8 cellular contexts compared by ENCODE assay signal in genomic region chr3:32947466-32948238, GRCh38. TPM values are rescaled to one million over a fixed set of nuclear protein-coding genes. Genes with fewer than 3 reads are reported as not detected.
DNase-seq lines count a peak whose midpoint lies in the region; ATAC-seq and TF ChIP-seq lines count a peak whose summit lies in the region.

No MANE protein-coding gene starts in this region.

- no peaks in the 10 kb centered on the region for H3K9me3 ChIP-seq in HCT116 (ENCODE audit: control insufficient read depth in 1 of 2, insufficient read depth in 1 of 2, low read depth in 1 of 2, low read length in 2 of 2)
- H3K9me3 ChIP-seq in sigmoid colon, result no peaks in the 10 kb centered on the region

- DNase-seq in GM10248 (ENCODE audit: extremely low spot score) (peak; percentile 64), HCT116 (ENCODE audit: low read depth, low spot score) (peak; percentile 88), NAMALWA (ENCODE audit: low spot score) (peak; percentile 91), SKM-1 treated with dmso at 0.1 percent for 144 hours (lab: John Stamatoyannopoulos, UW; ENCODE audit: unreplicated experiment) (peak; percentile 60), left ventricle myocardium superior (peak; percentile 83), sigmoid colon (peak; percentile 77), amniotic stem cell (lab: John Stamatoyannopoulos, UW) (no peak)
- DNase-seq in activated naive CD4-positive, alpha-beta T cell treated with anti-CD3 and anti-CD28 coated beads, Interleukin-2, amount 50 U/mL, for 72 hours (ENCODE audit: low spot score in 2 of 2), result peak; percentile 83 to 97

- POLR2A ChIA-PET in GM10248 (lab: Yijun Ruan, JAX), result no interaction called here
- POLR2A ChIA-PET in HCT116 (lab: Charles Lee), result no interaction called here

- TF ChIP-seq POLR2A in HCT116 (IDR thresholded peaks at IDR 0.05; ENCODE audit: borderline replicate concordance, extremely low read depth, insufficient read depth, insufficient read length) (no peak), sigmoid colon (IDR thresholded peaks at IDR 0.05) (no peak)

- no peaks in the 10 kb centered on the region for H3K79me2 ChIP-seq in HCT116 (ENCODE audit: insufficient read depth, low read length)

- BruUV-seq in HCT116 (replicated peaks; lab: Mats Ljungman, UMichigan), result no TSS peak

- no peaks in the 10 kb centered on the region for H3K9me3 Mint-ChIP-seq in activated naive CD4-positive, alpha-beta T cell treated with anti-CD3 and anti-CD28 coated beads, Interleukin-2, amount 50 U/mL, for 72 hours

- intact Hi-C loops in HCT116 (cut with micrococcal nuclease), result loop anchor here (1.0 to 2.0 kb wide), 4 partner anchors 127 to 839 kb away; no protein-coding TSS in a partner anchor
- intact Hi-C loops in left ventricle myocardium superior (cut with micrococcal nuclease), result no loop called here
- intact Hi-C loops in sigmoid colon (cut with DNase I), result loop anchor here (10.0 kb wide), 1 partner anchor 427 kb away; no protein-coding TSS in a partner anchor

- no peaks in the 10 kb centered on the region for H3K36me3 ChIP-seq in HCT116 (ENCODE audit: control insufficient read depth in 1 of 2, insufficient read depth in 2 of 2, low read length in 2 of 2)
- H3K36me3 ChIP-seq in sigmoid colon, result no peaks in the 10 kb centered on the region

- peak; percentile 96 for TF ChIP-seq RAD21 in HCT116 (IDR thresholded peaks at IDR 0.05; ENCODE audit: low read depth)

- TF ChIP-seq EP300 in sigmoid colon (IDR thresholded peaks at IDR 0.05), result no peak

- 35 to 41% methylated on average over 9 of the region's 9 CpGs for whole genome bisulfite sequencing in sigmoid colon, 2 donors

- H3K36me3 Mint-ChIP-seq in activated naive CD4-positive, alpha-beta T cell treated with anti-CD3 and anti-CD28 coated beads, Interleukin-2, amount 50 U/mL, for 72 hours, result peaks cover 6% of the 10 kb centered on the region in 2 donors

- no peaks in the 10 kb centered on the region for H3K9me2 ChIP-seq in HCT116 (ENCODE audit: insufficient read depth)

- H3K9ac ChIP-seq in HCT116 (ENCODE audit: low read length), result no peak overlapping the region

- H4K20me1 ChIP-seq in HCT116 (ENCODE audit: insufficient read depth), result no peaks in the 10 kb centered on the region

- CTCF ChIA-PET in GM10248 (lab: Yijun Ruan, JAX), result interaction anchor here (0.8 to 5.4 kb wide), 43 partner anchors 10 to 839 kb away, joined by 3 to 137 read pairs (median 4); no protein-coding TSS in a partner anchor
- CTCF ChIA-PET in HCT116 (lab: Charles Lee), result interaction anchor here (0.7 to 4.1 kb wide), 10 partner anchors 13 to 842 kb away, joined by 3 to 26 read pairs (median 4); no protein-coding TSS in a partner anchor

- H3K4me1 ChIP-seq in HCT116 (ENCODE audit: control insufficient read depth in 1 of 2, insufficient read depth in 2 of 2, low read length in 2 of 2) (peaks cover 0 to 14% of the 10 kb centered on the region in 2 experiments; a peak in 2 of 4 replicates), sigmoid colon (no peaks in the 10 kb centered on the region)

- ATAC-seq in HCT116 (peak; percentile 97), left ventricle myocardium superior (peak; percentile 90)
- peak; percentile 71 to 78 for ATAC-seq in activated naive CD4-positive, alpha-beta T cell treated with anti-CD3 and anti-CD28 coated beads, Interleukin-2, amount 50 U/mL, for 72 hours

- H3K27me3 ChIP-seq in HCT116 (ENCODE audit: insufficient read depth, low read length) (no peaks in the 10 kb centered on the region), sigmoid colon (no peaks in the 10 kb centered on the region)

- H3K4me3 ChIP-seq in HCT116 (replicated peaks in 1 of 2; ENCODE audit: low read depth in 1 of 2, low read length in 2 of 2), result no peak overlapping the region
- no peak overlapping the region for H3K4me3 ChIP-seq in sigmoid colon

- peak overlapping the region; percentile 15 for H3K4me2 ChIP-seq in HCT116 (ENCODE audit: low read length)

- no peak overlapping the region for H3K27ac ChIP-seq in HCT116 (ENCODE audit: low read depth, low read length)
- no peak overlapping the region for H3K27ac ChIP-seq in sigmoid colon

- no peak overlapping the region for H3K27ac Mint-ChIP-seq in activated naive CD4-positive, alpha-beta T cell treated with anti-CD3 and anti-CD28 coated beads, Interleukin-2, amount 50 U/mL, for 72 hours

- H2AFZ ChIP-seq in HCT116 (ENCODE audit: low read depth, low read length, poor library complexity, severe bottlenecking), result peak overlapping the region; percentile 84

- TF ChIP-seq CTCF in GM10248 (IDR thresholded peaks at IDR 0.05; ENCODE audit: control extremely low read depth, extremely low read depth, low read depth, missing control alignments), result peak; percentile 73
- peak; percentile 79 to 88 (median 83) for TF ChIP-seq CTCF in HCT116 (IDR thresholded peaks at IDR 0.05 in 2 of 3, conservative IDR thresholded peaks at IDR 0.05 in 1 of 3; ENCODE audit: borderline replicate concordance in 1 of 3, insufficient read depth in 1 of 3, low read depth in 2 of 3, low read length in 2 of 3)
- peak; percentile 9 to 55 (median 46) for TF ChIP-seq CTCF in sigmoid colon (IDR thresholded peaks at IDR 0.05)

- RAD21 ChIA-PET in HCT116 (lab: Charles Lee; ENCODE audit: low non-redundant PET in 1 of 2, low total read pairs in 2 of 2, uncharacterized antibody in 2 of 2, unreplicated experiment in 2 of 2), result interaction anchor here (0.6 to 1.1 kb wide), 4 partner anchors 126 to 839 kb away, joined by 3 to 4 read pairs (median 3); no protein-coding TSS in a partner anchor

TF ChIP-seq in HCT116, 20 proteins besides CTCF, POLR2A, EP300 and RAD21:
- peak; percentile 72 for TF ChIP-seq MAX (IDR thresholded peaks at IDR 0.05)
- no peak for TF ChIP-seq TCF7L2 (IDR thresholded peaks at IDR 0.05; ENCODE audit: borderline replicate concordance, extremely low read depth, insufficient read depth, insufficient read length)
- peak; percentile 26 for TF ChIP-seq YY1 (IDR thresholded peaks at IDR 0.05; ENCODE audit: extremely low read depth, insufficient replicate concordance, low read depth, low read length)
- TF ChIP-seq CBX3 (IDR thresholded peaks at IDR 0.05; ENCODE audit: low read depth), result peak; percentile 46

RNA-seq across cellular contexts. Expression of gene CCR4, which starts 3.8 kb away (rescaled TPM):
- total RNA-seq in HCT116 (2021; ENCODE audit: unreplicated experiment) (not detected), left ventricle myocardium superior (not detected), sigmoid colon (under 1 TPM in 1 of 4 donors, not detected in 3; 0.16 TPM)
- not detected in 2 replicates for polyA plus RNA-seq in HCT116 (2012)
- total RNA-seq in activated naive CD4-positive, alpha-beta T cell treated with anti-CD3 and anti-CD28 coated beads, Interleukin-2, amount 50 U/mL, for 72 hours, result 10 to 100 TPM; 19.0 to 38.6 TPM
- polyA plus RNA-seq in sigmoid colon, result 1 to 10 TPM in 1 of 3 donors, not detected in 2; 3.1 TPM

Comparison
In these comparisons a context has a peak if more than half of its experiments do, and no peak if none do; other contexts are left out.
1. RNA of gene CCR4, which starts 3.8 kb away (total RNA-seq): 19.0 to 38.6 TPM in activated naive CD4-positive, alpha-beta T cell treated with anti-CD3 and anti-CD28 coated beads, Interleukin-2, amount 50 U/mL, for 72 hours; not detected in left ventricle myocardium superior (single experiment), not detected in HCT116 (single experiment) and 0.16 TPM in sigmoid colon; every median in the first group is over 10 times any median in the second.
2. Peak in every context shown above with its lines, with median percentiles within 50 percentile points of each other: CTCF ChIP-seq and ATAC-seq.